9 cellular contexts compared by ENCODE assay signal in the genomic region with DNA sequence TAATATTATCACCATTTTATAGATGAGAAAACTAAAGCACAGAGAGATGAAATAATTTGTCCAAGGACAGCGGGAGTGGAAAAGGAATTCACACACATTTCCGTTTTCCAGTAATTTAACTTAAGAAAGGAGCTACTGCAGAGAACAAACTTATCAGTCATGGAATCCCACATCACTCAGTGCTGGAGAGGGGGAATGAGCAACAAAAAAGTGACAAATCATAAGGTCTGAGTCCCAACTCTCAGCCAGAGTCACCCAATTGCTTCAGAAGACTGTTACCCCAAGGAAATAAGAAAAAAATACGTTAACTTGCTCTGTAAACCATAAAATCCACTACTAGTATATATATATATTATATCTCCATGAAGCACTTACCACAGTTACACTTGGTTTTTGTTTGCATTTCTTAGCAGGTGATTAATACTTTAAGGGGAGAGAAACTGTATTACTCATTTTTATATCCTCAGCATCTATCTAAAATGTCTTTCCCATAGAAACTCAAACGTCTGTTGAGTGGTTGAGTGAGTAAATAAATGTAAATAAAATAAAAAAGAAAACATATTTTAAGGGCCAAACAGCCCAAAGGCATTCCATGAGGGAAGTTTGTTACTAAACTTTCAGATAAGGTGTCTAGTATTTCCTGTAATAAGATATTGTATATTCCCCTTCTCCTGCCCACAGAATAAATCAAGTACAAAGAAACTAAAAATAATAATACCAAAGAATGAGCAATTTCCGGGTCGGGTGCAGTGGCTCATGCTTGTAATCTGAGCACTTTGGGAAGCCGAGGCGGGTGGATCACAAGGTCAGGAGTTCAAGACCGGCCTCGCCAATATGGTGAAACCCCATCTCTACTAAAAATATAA.
DNase-seq lines count a peak whose midpoint lies in the region; TF ChIP-seq lines count a peak whose summit lies in the region.
"Had no signal": no experiment of that assay in that cellular context is flagged by ENCODE, and none has a peak within 500 bp of the region (broad histone marks: within the 10 kb centered on the region; RNA-seq: fewer than 3 reads in every experiment).

No MANE protein-coding gene starts in this region.

- 75% methylated on average over 10 of the region's 10 CpGs for WGBS in suprapubic skin

- peak overlapping the region; percentile 79 for H3K27ac ChIP-seq in suprapubic skin
- H3K27ac ChIP-seq in WERI-Rb-1 = no peak overlapping the region

- H3K9me3 ChIP-seq in suprapubic skin = no peaks in the 10 kb centered on the region
- H3K9me3 ChIP-seq in WERI-Rb-1 (ENCODE audit: severe bottlenecking) = no peaks in the 10 kb centered on the region

- peaks cover 23% of the 10 kb centered on the region for H3K36me3 ChIP-seq in suprapubic skin
- peaks cover 91% of the 10 kb centered on the region for H3K36me3 ChIP-seq in WERI-Rb-1

- peaks cover 55% of the 10 kb centered on the region for H3K4me1 ChIP-seq in suprapubic skin

- intact Hi-C loops in posterior vena cava (cut with DNase I) = no loop called here

- H3K4me3 ChIP-seq in suprapubic skin = no peak overlapping the region
- no peak overlapping the region for H3K4me3 ChIP-seq in WERI-Rb-1 (ENCODE audit: low read depth, low read length)

- DNase-seq in activated T-cell treated with anti-CD3 and anti-CD28 coated beads for 48 hours (ENCODE audit: low read depth) (peak; percentile 27), activated T-cell treated with anti-CD3 and anti-CD28 coated beads for 4 hours (no peak), glomerular visceral epithelial cell (ENCODE audit: extremely low spot score) (peak; percentile 47), suprapubic skin (ENCODE audit: low spot score in 2 of 2) (no peak), WERI-Rb-1 (no peak), posterior vena cava (ENCODE audit: low spot score) (no peak), NCI-H1105 (lab: John Stamatoyannopoulos, UW) (no peak)
- DNase-seq in activated CD4-positive, alpha-beta T cell treated with anti-CD3 and anti-CD28 coated beads, Interleukin-2, amount 50 U/mL, for 48 hours = peak; percentile 50 to 63
- DNase-seq: anterior cingulate cortex had no signal

- no peak for TF ChIP-seq POLR2A in suprapubic skin (IDR thresholded peaks at IDR 0.05)

- H3K27me3 ChIP-seq in suprapubic skin (no peaks in the 10 kb centered on the region), WERI-Rb-1 (ENCODE audit: insufficient read depth, low read depth, severe bottlenecking) (no peaks in the 10 kb centered on the region)

- TF ChIP-seq CTCF in suprapubic skin (IDR thresholded peaks at IDR 0.05) = no peak
- TF ChIP-seq CTCF in WERI-Rb-1 (IDR thresholded peaks at IDR 0.05; ENCODE audit: low read depth, low read length) = no peak

- TF ChIP-seq EP300 in suprapubic skin (IDR thresholded peaks at IDR 0.05) = no peak

Comparison
In these comparisons a context has a peak if more than half of its experiments do, and no peak if none do; other contexts are left out.
1. DNase-seq: peak in activated T-cell treated with anti-CD3 and anti-CD28 coated beads for 48 hours (single experiment), activated CD4-positive, alpha-beta T cell treated with anti-CD3 and anti-CD28 coated beads, Interleukin-2, amount 50 U/mL, for 48 hours (2 of 2) and glomerular visceral epithelial cell (single experiment); none in activated T-cell treated with anti-CD3 and anti-CD28 coated beads for 4 hours (single experiment), suprapubic skin (0 of 2), WERI-Rb-1 (single experiment), posterior vena cava (single experiment) and NCI-H1105 (single experiment).